Comparison of ENCODE assay signal across 1 cellular context in genomic region chr5:174736351-174736721, GRCh38.
TF ChIP-seq lines count a peak whose summit lies in the region.

No MANE protein-coding gene starts in this region.

TF ChIP-seq in H1, 55 proteins besides CTCF, POLR2A, EP300 and RAD21:
- TF ChIP-seq CHD7 (IDR thresholded peaks at IDR 0.05; ENCODE audit: insufficient replicate concordance, low read length) (no peak), CHD1 (IDR thresholded peaks at IDR 0.05; ENCODE audit: low read depth, low read length) (no peak), GABPA (IDR thresholded peaks at IDR 0.05; ENCODE audit: borderline replicate concordance, insufficient read depth, low read length) (no peak), ZNF274 (IDR thresholded peaks at IDR 0.05; ENCODE audit: borderline replicate concordance, extremely low read depth, low read length) (no peak), CREB1 (IDR thresholded peaks at IDR 0.05) (no peak), KDM4A (IDR thresholded peaks at IDR 0.05; ENCODE audit: low read depth, low read length, severe bottlenecking) (no peak), RNF2 (IDR thresholded peaks at IDR 0.05; ENCODE audit: borderline replicate concordance, low read depth, low read length, missing control alignments, poor library complexity, severe bottlenecking) (no peak), ASH2L (IDR thresholded peaks at IDR 0.05; ENCODE audit: low read length) (no peak), PHF8 (conservative IDR thresholded peaks at IDR 0.05; ENCODE audit: low read depth, low read length) (no peak), NANOG (IDR thresholded peaks at IDR 0.05; ENCODE audit: insufficient read depth, low read depth, low read length, poor library complexity, severe bottlenecking) (no peak), SP1 (IDR thresholded peaks at IDR 0.05; ENCODE audit: low read depth, low read length) (no peak), FOSL1 (IDR thresholded peaks at IDR 0.05; ENCODE audit: insufficient read depth, low read depth, low read length) (no peak), KDM1A (IDR thresholded peaks at IDR 0.05; ENCODE audit: borderline replicate concordance, low read length) (no peak), CBX8 (IDR thresholded peaks at IDR 0.05; ENCODE audit: borderline replicate concordance, low read depth, low read length) (no peak), CEBPB (IDR thresholded peaks at IDR 0.05; ENCODE audit: low read depth, low read length) (no peak), GTF2F1 (IDR thresholded peaks at IDR 0.05; ENCODE audit: borderline replicate concordance, low read depth, low read length) (no peak), NRF1 (IDR thresholded peaks at IDR 0.05; ENCODE audit: low read depth, low read length) (no peak)
TF ChIP-seq in H1: peak in this region for 0.
